14 cellular contexts compared by ENCODE assay signal in the genomic region with DNA sequence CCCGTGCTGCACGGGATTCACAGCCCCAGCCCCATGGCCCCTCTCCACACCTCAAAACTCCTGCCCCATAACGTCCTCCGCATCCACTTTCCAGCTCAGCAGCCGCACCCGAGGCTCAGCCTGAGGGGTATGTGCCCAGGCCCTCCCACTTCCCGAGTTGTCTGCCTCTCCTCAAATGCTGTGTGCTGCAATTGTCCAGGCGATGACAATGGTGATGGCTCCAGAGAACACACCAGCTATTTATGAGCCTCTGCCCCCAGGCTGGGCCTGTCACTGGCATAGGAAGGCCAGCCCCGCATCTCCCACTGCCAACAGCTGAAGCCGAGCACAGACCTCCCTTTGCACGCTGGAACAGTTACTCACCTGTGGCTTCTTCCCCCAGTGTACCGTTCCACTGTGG. TPM values are rescaled to one million over a fixed set of nuclear protein-coding genes. Genes with fewer than 3 reads are reported as not detected.
A peak's percentile ranks its signal among the peaks of the same experiment; 100 is the strongest.
DNase-seq lines count a peak whose midpoint lies in the region; ATAC-seq and TF ChIP-seq lines count a peak whose summit lies in the region.
"Had no signal": no experiment of that assay in that cellular context is flagged by ENCODE, and none has a peak within 500 bp of the region (broad histone marks: within the 10 kb centered on the region; RNA-seq: fewer than 3 reads in every experiment).

No MANE protein-coding gene starts in this region.

- H3K27me3 Mint-ChIP-seq in effector memory CD8-positive, alpha-beta T cell = peaks cover 0 to 10% of the 10 kb centered on the region in 2 donors
- peaks cover 8% of the 10 kb centered on the region for H3K27me3 Mint-ChIP-seq in HFFc6 (ENCODE audit: insufficient read depth)
- H3K27me3 Mint-ChIP-seq: activated naive CD4-positive, alpha-beta T cell treated with anti-CD3 and anti-CD28 coated beads, Interleukin-2, amount 10 ng/mL, durations not matched to agents 7 days and 5 days had no signal

- no peak overlapping the region for H3K4me3 Mint-ChIP-seq in effector memory CD8-positive, alpha-beta T cell
- H3K4me3 Mint-ChIP-seq in HFFc6 = no peak overlapping the region
- H3K4me3 Mint-ChIP-seq: activated naive CD4-positive, alpha-beta T cell treated with anti-CD3 and anti-CD28 coated beads, Interleukin-2, amount 10 ng/mL, durations not matched to agents 7 days and 5 days had no signal

- H3K4me3 ChIP-seq in Karpas-422 (ENCODE audit: low read length) (no peak overlapping the region), gastrocnemius medialis (no peak overlapping the region)
- H3K4me3 ChIP-seq: left lung had no signal

- TF ChIP-seq POLR2A in gastrocnemius medialis (IDR thresholded peaks at IDR 0.05) = no peak

- ATAC-seq in gastrocnemius medialis (no peak), GM19397 (IDR thresholded peaks at IDR 0.05; ENCODE audit: unreplicated experiment) (no peak)
- ATAC-seq in effector memory CD8-positive, alpha-beta T cell (replicated peaks) = no peak
- ATAC-seq: left lung; stimulated activated naive CD8-positive, alpha-beta T cell treated with anti-CD3 and anti-CD28 coated beads, Interleukin-15, Interleukin-2, amounts not matched to agents 100 U/mL and 50 U/mL, for 24 hours had no signal

- no peaks in the 10 kb centered on the region for H3K9me2 ChIP-seq in Karpas-422 (replicated peaks; ENCODE audit: insufficient read depth, low read length)

- in situ Hi-C loops in gastrocnemius medialis (cut with MboI; ENCODE audit: low sequenced_read_pairs in 4 of 4) = no loop called here

- no peak overlapping the region for H3K27ac Mint-ChIP-seq in effector memory CD8-positive, alpha-beta T cell
- no peak overlapping the region for H3K27ac Mint-ChIP-seq in HFFc6
- H3K27ac Mint-ChIP-seq: activated naive CD4-positive, alpha-beta T cell treated with anti-CD3 and anti-CD28 coated beads, Interleukin-2, amount 10 ng/mL, durations not matched to agents 7 days and 5 days had no signal

- no peaks in the 10 kb centered on the region for H3K9me3 ChIP-seq in Karpas-422 (ENCODE audit: low read length)
- H3K9me3 ChIP-seq in gastrocnemius medialis = no peaks in the 10 kb centered on the region
- H3K9me3 ChIP-seq: left lung had no signal

- H3K4me2 ChIP-seq in Karpas-422 (ENCODE audit: low read depth, low read length, poor library complexity, severe bottlenecking) = peak overlapping the region; percentile 89

- H3K4me1 ChIP-seq in Karpas-422 (ENCODE audit: low read length) = peaks cover 54% of the 10 kb centered on the region
- H3K4me1 ChIP-seq in gastrocnemius medialis = peaks cover 84 to 93% of the 10 kb centered on the region in 2 donors
- H3K4me1 ChIP-seq: left lung had no signal

- H3K79me2 ChIP-seq in Karpas-422 (ENCODE audit: low read length) = no peaks in the 10 kb centered on the region; the same call in 1 of the 2 replicates

- H3K27ac ChIP-seq in Karpas-422 (ENCODE audit: low read length) = no peak overlapping the region
- peak overlapping the region; percentile 98 to 100 (median 99) for H3K27ac ChIP-seq in gastrocnemius medialis
- H3K27ac ChIP-seq: left lung had no signal

- intact Hi-C loops in gastrocnemius medialis (cut with DNase I; ENCODE audit: low total_unique reads) = loop anchor here (5.0 kb wide), 1 partner anchor 91 kb away; the partner anchor contains the start of gene BMPR1A

- no peak overlapping the region for H2AFZ ChIP-seq in Karpas-422 (ENCODE audit: low read length)

- H3K36me3 Mint-ChIP-seq in effector memory CD8-positive, alpha-beta T cell (ENCODE audit: insufficient read depth) = no peaks in the 10 kb centered on the region
- no peaks in the 10 kb centered on the region for H3K36me3 Mint-ChIP-seq in HFFc6 (ENCODE audit: low read depth)
- H3K36me3 Mint-ChIP-seq: activated naive CD4-positive, alpha-beta T cell treated with anti-CD3 and anti-CD28 coated beads, Interleukin-2, amount 10 ng/mL, durations not matched to agents 7 days and 5 days had no signal

- no peaks in the 10 kb centered on the region for H3K36me3 ChIP-seq in Karpas-422 (ENCODE audit: insufficient read depth, low read length)
- H3K36me3 ChIP-seq in gastrocnemius medialis = no peaks in the 10 kb centered on the region
- H3K36me3 ChIP-seq: left lung had no signal

- no peaks in the 10 kb centered on the region for H4K20me1 ChIP-seq in Karpas-422 (ENCODE audit: insufficient read depth, low read depth, low read length)

- TF ChIP-seq CTCF in gastrocnemius medialis (IDR thresholded peaks at IDR 0.05 in 4 of 5, conservative IDR thresholded peaks at IDR 0.05 in 1 of 5) (no peak), HFFc6 (IDR thresholded peaks at IDR 0.05) (no peak)

- H3K9ac ChIP-seq in Karpas-422 (ENCODE audit: low read length) = peak overlapping the region; percentile 6; the same call in 1 of the 2 replicates

- DNase-seq in Karpas-422 (no peak), globus pallidus (ENCODE audit: low spot score) (peak; percentile 98), left kidney (ENCODE audit: low read depth, low spot score) (peak; percentile 52), gastrocnemius medialis (peak in 1 of 2 donors; percentile 21), HFFc6 (no peak), NCI-H1105 treated with DMSO at 0.1 percent for 48 hours (lab: John Stamatoyannopoulos, UW) (no peak)
- no peak for DNase-seq in effector memory CD8-positive, alpha-beta T cell
- DNase-seq: activated CD4-positive, alpha-beta T cell treated with anti-CD3 and anti-CD28 coated beads, Interleukin-2, amount 50 U/mL, for 4 hours; activated naive CD4-positive, alpha-beta T cell treated with anti-CD3 and anti-CD28 coated beads, Interleukin-2, amount 10 ng/mL, durations not matched to agents 7 days and 5 days; activated T-cell treated with anti-CD3 and anti-CD28 coated beads, Interleukin-2, amount 50 U/mL, for 1 hour; stimulated activated CD4-positive, alpha-beta T cell treated with anti-CD3 and anti-CD28 coated beads, Interleukin-15, amount 100 ng/mL, for 24 hours; stimulated activated naive CD8-positive, alpha-beta T cell treated with anti-CD3 and anti-CD28 coated beads, Interleukin-15, Interleukin-2, amounts not matched to agents 100 U/mL and 50 U/mL, for 24 hours had no signal

- H3K9me3 Mint-ChIP-seq in effector memory CD8-positive, alpha-beta T cell = no peaks in the 10 kb centered on the region
- H3K9me3 Mint-ChIP-seq in HFFc6 = no peaks in the 10 kb centered on the region
- H3K9me3 Mint-ChIP-seq: activated naive CD4-positive, alpha-beta T cell treated with anti-CD3 and anti-CD28 coated beads, Interleukin-2, amount 10 ng/mL, durations not matched to agents 7 days and 5 days had no signal

- no peaks in the 10 kb centered on the region for H3K4me1 Mint-ChIP-seq in effector memory CD8-positive, alpha-beta T cell (ENCODE audit: low read depth in 2 of 2)
- H3K4me1 Mint-ChIP-seq in HFFc6 (ENCODE audit: low read depth) = peaks cover 35% of the 10 kb centered on the region
- H3K4me1 Mint-ChIP-seq: activated naive CD4-positive, alpha-beta T cell treated with anti-CD3 and anti-CD28 coated beads, Interleukin-2, amount 10 ng/mL, durations not matched to agents 7 days and 5 days had no signal

- H3K27me3 ChIP-seq in Karpas-422 (ENCODE audit: low read length) = no peaks in the 10 kb centered on the region
- H3K27me3 ChIP-seq in gastrocnemius medialis = no peaks in the 10 kb centered on the region

RNA-seq across cellular contexts. Expression of gene LDB3, which starts 2.4 kb away (rescaled TPM):
- 8.3 and 15.5 TPM in 2 replicates for total RNA-seq in Karpas-422 (2014; rRNA removed; shearing (Covaris generic); ENCODE audit: low replicate concordance)
- 100 to 1,000 TPM; 164 to 305 (median 227) TPM for total RNA-seq in gastrocnemius medialis
- total RNA-seq in HFFc6 (2021; fragmentation: NEBNext Ultra II Directional; extraction: Animal tissue kit (Norgen Biotek cat#: 25700)) = 1 to 10 TPM in 1 of 6 experiments, under 1 TPM in 5; 0.55 to 1.3 (median 0.66) TPM

RNA-seq across cellular contexts. Expression of gene OPN4, which starts 11.5 kb away (rescaled TPM):
- total RNA-seq in Karpas-422 (2014; rRNA removed; shearing (Covaris generic); ENCODE audit: low replicate concordance) = not detected in 2 replicates
- 1 to 10 TPM in 1 of 4 donors, under 1 TPM in 2, not detected in 1; 0.13 to 4.2 (median 0.92) TPM for total RNA-seq in gastrocnemius medialis
- not detected for total RNA-seq in HFFc6 (2021; fragmentation: NEBNext Ultra II Directional; extraction: Animal tissue kit (Norgen Biotek cat#: 25700))
- total RNA-seq: left lung had no signal

Comparison
In these comparisons a context has a peak if more than half of its experiments do, and no peak if none do; other contexts are left out.
1. DNase-seq: peak in globus pallidus (single experiment) and left kidney (single experiment); none in Karpas-422 (single experiment), effector memory CD8-positive, alpha-beta T cell (0 of 3), HFFc6 (single experiment) and NCI-H1105 treated with DMSO at 0.1 percent for 48 hours (single experiment).